ENCODE assay signal across 15 cellular contexts in genomic region chr12:66662729-66663128, GRCh38. TPM values are rescaled to one million over a fixed set of nuclear protein-coding genes. Genes with fewer than 3 reads are reported as not detected.
A peak's percentile ranks its signal among the peaks of the same experiment; 100 is the strongest.
DNase-seq lines count a peak whose midpoint lies in the region; ATAC-seq and TF ChIP-seq lines count a peak whose summit lies in the region.
"Had no signal": no experiment of that assay in that cellular context is flagged by ENCODE, and none has a peak within 500 bp of the region (broad histone marks: within the 10 kb centered on the region; RNA-seq: fewer than 3 reads in every experiment).

No MANE protein-coding gene starts in this region.

- H3K27me3 ChIP-seq in DOHH2 (ENCODE audit: control insufficient read depth, low read length), result no peaks in the 10 kb centered on the region

- ATAC-seq in left colon (peak; percentile 50), GM21529 (IDR thresholded peaks at IDR 0.05; ENCODE audit: unreplicated experiment) (no peak), HG03432 (IDR thresholded peaks at IDR 0.05; ENCODE audit: unreplicated experiment) (no peak)

- no peaks in the 10 kb centered on the region for H3K9me2 ChIP-seq in DOHH2 (replicated peaks; ENCODE audit: control insufficient read depth, low read length)

- H3K4me3 Mint-ChIP-seq in activated CD4-positive, alpha-beta memory T cell treated with anti-CD3 and anti-CD28 coated beads for 36 hours, result no peak overlapping the region
- H3K4me3 Mint-ChIP-seq: endodermal cell had no signal

- DNase-seq in NCI-H1694 (lab: John Stamatoyannopoulos, UW) (peak; percentile 47), astrocyte of the cerebellum (ENCODE audit: low read depth) (peak; percentile 42), left colon (no peak), NCI-H146 treated with DMSO at 0.1 percent for 48 hours (lab: John Stamatoyannopoulos, UW; ENCODE audit: unreplicated experiment) (no peak)
- no peak for DNase-seq in activated CD4-positive, alpha-beta memory T cell treated with anti-CD3 and anti-CD28 coated beads for 36 hours
- DNase-seq: activated CD4-positive, CD25-positive, alpha-beta regulatory T cell treated with anti-CD3 and anti-CD28 coated beads, Interleukin-2, amount 50 U/mL, for 72 hours; activated naive CD4-positive, alpha-beta T cell treated with anti-CD3 and anti-CD28 coated beads, Interleukin-2, amount 50 U/mL, for 16 hours; Caco-2; endodermal cell; islet precursor cell; SHP77 treated with DMSO at 0.1 percent for 48 hours had no signal

- H3K36me3 ChIP-seq in DOHH2 (ENCODE audit: control insufficient read depth, low read length), result no peaks in the 10 kb centered on the region
- H3K36me3 ChIP-seq: thoracic aorta had no signal

- intact Hi-C loops in left colon (cut with DNase I, micrococcal nuclease), result no loop called here
- intact Hi-C loops in activated CD4-positive, alpha-beta memory T cell treated with anti-CD3 and anti-CD28 coated beads for 36 hours (cut with micrococcal nuclease), result no loop called here

- H3K27ac ChIP-seq in DOHH2 (ENCODE audit: low read depth, low read length), result peak overlapping the region; percentile 78
- H3K27ac ChIP-seq: thoracic aorta had no signal

- peaks cover 10% of the 10 kb centered on the region for H3F3A ChIP-seq in DOHH2 (ENCODE audit: control insufficient read depth, insufficient read depth)

- no peaks in the 10 kb centered on the region for H3K9me3 Mint-ChIP-seq in activated CD4-positive, alpha-beta memory T cell treated with anti-CD3 and anti-CD28 coated beads for 36 hours
- H3K9me3 Mint-ChIP-seq: endodermal cell had no signal

- no peaks in the 10 kb centered on the region for H3K4me1 Mint-ChIP-seq in activated CD4-positive, alpha-beta memory T cell treated with anti-CD3 and anti-CD28 coated beads for 36 hours (ENCODE audit: low read depth)

- CTCF ChIA-PET in activated CD4-positive, alpha-beta memory T cell treated with anti-CD3 and anti-CD28 coated beads for 36 hours (lab: Charles Lee), result no interaction called here

- H3K4me1 ChIP-seq in DOHH2 (ENCODE audit: control insufficient read depth, low read length), result peaks cover 69% of the 10 kb centered on the region
- H3K4me1 ChIP-seq: Caco-2 had no signal

- H3K27me3 Mint-ChIP-seq in activated CD4-positive, alpha-beta memory T cell treated with anti-CD3 and anti-CD28 coated beads for 36 hours, result peaks cover 16% of the 10 kb centered on the region

- no peak overlapping the region for H3K27ac Mint-ChIP-seq in activated CD4-positive, alpha-beta memory T cell treated with anti-CD3 and anti-CD28 coated beads for 36 hours
- H3K27ac Mint-ChIP-seq: endodermal cell had no signal

- no peaks in the 10 kb centered on the region for H4K20me1 ChIP-seq in DOHH2 (ENCODE audit: control insufficient read depth, insufficient read depth, low read depth, low read length)

- no peaks in the 10 kb centered on the region for H3K36me3 Mint-ChIP-seq in activated CD4-positive, alpha-beta memory T cell treated with anti-CD3 and anti-CD28 coated beads for 36 hours

- peak overlapping the region; percentile 82 for H3K4me2 ChIP-seq in DOHH2 (ENCODE audit: low read length)

- no peaks in the 10 kb centered on the region for H3K9me3 ChIP-seq in DOHH2 (ENCODE audit: control insufficient read depth, insufficient read depth, low read length)
- H3K9me3 ChIP-seq: Caco-2, thoracic aorta had no signal

- H3K4me3 ChIP-seq in DOHH2 (ENCODE audit: low read length), result peak overlapping the region; percentile 65
- no peak overlapping the region for H3K4me3 ChIP-seq in astrocyte of the cerebellum (ENCODE audit: low read depth, low read length)
- H3K4me3 ChIP-seq: thoracic aorta had no signal

- POLR2A ChIA-PET in activated CD4-positive, alpha-beta memory T cell treated with anti-CD3 and anti-CD28 coated beads for 36 hours (lab: Charles Lee), result no interaction called here

- TF ChIP-seq CTCF in DOHH2 (IDR thresholded peaks at IDR 0.05; ENCODE audit: low read depth, low read length, poor library complexity, severe bottlenecking), result no peak
- no peak for TF ChIP-seq CTCF in astrocyte of the cerebellum (IDR thresholded peaks at IDR 0.05; ENCODE audit: low read depth, low read length, missing control alignments)

- in situ Hi-C loops in astrocyte of the cerebellum (cut with HindIII; ENCODE audit: low sequenced_read_pairs), result no loop called here

- H3K79me2 ChIP-seq in DOHH2 (ENCODE audit: control insufficient read depth, low read length), result peaks cover 5% of the 10 kb centered on the region; the same call in 1 of the 2 replicates

RNA-seq across cellular contexts. Expression of gene GRIP1, which starts 16.1 kb away (rescaled TPM):
- total RNA-seq in left colon, result 10 to 100 TPM in 1 of 2 donors, 1 to 10 TPM in 1; 3.5 to 11.4 TPM
- total RNA-seq in activated CD4-positive, alpha-beta memory T cell treated with anti-CD3 and anti-CD28 coated beads for 36 hours, result under 1 TPM; 0.53 to 0.95 TPM

Comparison
In these comparisons a context has a peak if more than half of its experiments do, and no peak if none do; other contexts are left out.
1. DNase-seq: peak in NCI-H1694 (single experiment) and astrocyte of the cerebellum (single experiment); none in left colon (0 of 2), activated CD4-positive, alpha-beta memory T cell treated with anti-CD3 and anti-CD28 coated beads for 36 hours (single experiment) and NCI-H146 treated with DMSO at 0.1 percent for 48 hours (single experiment).